1 cellular context compared by ENCODE assay signal in the genomic region with DNA sequence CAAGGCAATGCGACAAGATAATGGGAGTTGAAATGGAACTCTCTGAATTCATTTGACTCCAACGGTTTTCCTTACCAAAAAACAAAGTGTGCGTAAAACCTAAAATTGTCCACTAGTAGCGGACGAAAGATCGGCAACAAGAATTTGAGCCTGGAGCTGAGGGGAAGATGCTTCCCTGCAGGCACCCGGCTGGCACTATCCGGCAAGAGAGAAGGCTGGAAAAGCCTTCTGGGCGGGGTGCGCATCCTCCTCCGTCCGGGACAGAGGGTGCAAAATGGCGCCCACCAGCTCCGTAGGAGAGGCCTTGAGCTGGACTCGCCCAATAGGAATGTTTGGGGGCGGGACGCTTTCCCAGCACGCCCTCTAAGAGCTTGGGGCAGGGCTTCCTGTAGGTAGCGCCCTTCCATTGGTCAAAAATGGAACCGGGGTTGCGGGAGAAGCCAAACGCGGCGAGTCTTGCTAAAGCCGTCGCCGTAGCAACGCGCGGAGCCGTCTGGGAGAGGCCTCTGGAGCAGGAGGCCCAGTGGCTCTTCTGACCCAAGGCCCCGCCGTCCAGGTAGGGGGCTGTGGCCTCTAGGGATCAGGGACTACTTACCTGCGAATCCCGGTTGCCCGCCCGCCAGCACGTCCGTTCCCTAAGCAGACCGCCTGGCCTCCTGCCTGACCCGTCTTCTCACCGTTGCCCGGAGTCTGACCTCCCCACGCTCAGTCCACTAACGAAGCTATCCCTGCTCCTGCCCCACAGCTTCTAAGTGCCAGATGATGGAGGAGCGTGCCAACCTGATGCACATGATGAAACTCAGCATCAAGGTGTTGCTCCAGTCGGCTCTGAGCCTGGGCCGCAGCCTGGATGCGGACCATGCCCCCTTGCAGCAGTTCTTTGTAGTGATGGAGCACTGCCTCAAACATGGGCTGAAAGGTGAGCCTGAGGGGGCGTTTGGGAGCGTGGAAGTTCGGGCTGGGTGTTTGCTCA.
TF ChIP-seq lines count a peak whose summit lies in the region.

No MANE protein-coding gene starts in this region.

TF ChIP-seq in A549, 52 proteins besides CTCF, POLR2A, EP300 and RAD21 (continued from another document):
- TF ChIP-seq, protein P1, sequence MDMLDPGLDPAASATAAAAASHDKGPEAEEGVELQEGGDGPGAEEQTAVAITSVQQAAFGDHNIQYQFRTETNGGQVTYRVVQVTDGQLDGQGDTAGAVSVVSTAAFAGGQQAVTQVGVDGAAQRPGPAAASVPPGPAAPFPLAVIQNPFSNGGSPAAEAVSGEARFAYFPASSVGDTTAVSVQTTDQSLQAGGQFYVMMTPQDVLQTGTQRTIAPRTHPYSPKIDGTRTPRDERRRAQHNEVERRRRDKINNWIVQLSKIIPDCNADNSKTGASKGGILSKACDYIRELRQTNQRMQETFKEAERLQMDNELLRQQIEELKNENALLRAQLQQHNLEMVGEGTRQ (IDR thresholded peaks at IDR 0.05): no peak; the same call in 1 of the 2 replicates
- TF ChIP-seq RARB (CRISPR knock-in tag; IDR thresholded peaks at IDR 0.05) (0 out of 2 replicates have a peak, but pooled peaks have one; percentile 49), EHMT2 (IDR thresholded peaks at IDR 0.05; ENCODE audit: low read depth) (no peak), KDM1A (IDR thresholded peaks at IDR 0.05; ENCODE audit: low read depth) (no peak), FOSB (CRISPR knock-in tag; IDR thresholded peaks at IDR 0.05) (no peak), CBX2 (IDR thresholded peaks at IDR 0.05; ENCODE audit: borderline replicate concordance, low read depth) (no peak), ESRRA (IDR thresholded peaks at IDR 0.05; ENCODE audit: borderline replicate concordance, low read length) (no peak), FOSL2 (IDR thresholded peaks at IDR 0.05) (no peak), FOSL2 (CRISPR knock-in tag; IDR thresholded peaks at IDR 0.05) (no peak), NFE2L2 (conservative IDR thresholded peaks at IDR 0.05; ENCODE audit: low read length) (no peak), POLR2AphosphoS2 (conservative IDR thresholded peaks at IDR 0.05; ENCODE audit: low read length) (no peak), ZFP36 (IDR thresholded peaks at IDR 0.05; ENCODE audit: borderline replicate concordance, partially characterized antibody) (no peak), HOXA7 (CRISPR knock-in tag; IDR thresholded peaks at IDR 0.05) (no peak), SREBF2 (IDR thresholded peaks at IDR 0.05) (no peak)
- TF ChIP-seq, protein P2, sequence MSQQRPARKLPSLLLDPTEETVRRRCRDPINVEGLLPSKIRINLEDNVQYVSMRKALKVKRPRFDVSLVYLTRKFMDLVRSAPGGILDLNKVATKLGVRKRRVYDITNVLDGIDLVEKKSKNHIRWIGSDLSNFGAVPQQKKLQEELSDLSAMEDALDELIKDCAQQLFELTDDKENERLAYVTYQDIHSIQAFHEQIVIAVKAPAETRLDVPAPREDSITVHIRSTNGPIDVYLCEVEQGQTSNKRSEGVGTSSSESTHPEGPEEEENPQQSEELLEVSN (IDR thresholded peaks at IDR 0.05; ENCODE audit: borderline replicate concordance, low read depth): no peak
- TF ChIP-seq, protein P3, sequence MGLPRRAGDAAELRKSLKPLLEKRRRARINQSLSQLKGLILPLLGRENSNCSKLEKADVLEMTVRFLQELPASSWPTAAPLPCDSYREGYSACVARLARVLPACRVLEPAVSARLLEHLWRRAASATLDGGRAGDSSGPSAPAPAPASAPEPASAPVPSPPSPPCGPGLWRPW (IDR thresholded peaks at IDR 0.05): no peak
